ENCODE assay signal across 18 cellular contexts in the genomic region with DNA sequence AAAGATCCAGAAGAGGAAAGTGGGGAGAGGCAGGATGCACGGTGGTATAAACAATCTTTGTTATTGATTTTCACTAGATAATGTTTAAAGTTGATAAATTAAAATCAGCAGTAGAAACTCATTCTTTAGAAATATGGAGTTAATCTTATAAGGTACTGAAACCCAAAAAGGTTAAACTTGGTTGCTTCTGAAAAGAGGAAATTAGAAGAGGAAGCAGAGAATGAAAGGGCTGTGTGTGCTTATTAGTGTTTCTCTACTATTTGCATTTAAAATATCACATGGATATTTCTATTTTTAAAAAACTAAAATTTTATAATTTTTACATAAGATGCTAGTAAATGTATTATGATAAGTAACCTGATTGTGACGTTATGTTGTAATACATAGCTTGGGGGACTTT. TPM values are rescaled to one million over a fixed set of nuclear protein-coding genes. Genes with fewer than 3 reads are reported as not detected.
DNase-seq lines count a peak whose midpoint lies in the region; ATAC-seq, FAIRE-seq and TF ChIP-seq lines count a peak whose summit lies in the region.
"Had no signal": no experiment of that assay in that cellular context is flagged by ENCODE, and none has a peak within 500 bp of the region (broad histone marks: within the 10 kb centered on the region; RNA-seq: fewer than 3 reads in every experiment).

No MANE protein-coding gene starts in this region.

- FAIRE-seq in GM19239 (lab: Jason Lieb, UNC), result peak; percentile 81
- peak; percentile 78 for FAIRE-seq in pancreas (lab: Jason Lieb, UNC)

- H3K27me3 Mint-ChIP-seq in activated CD8-positive, alpha-beta T cell treated with anti-CD3 and anti-CD28 coated beads for 36 hours, result peaks cover 1% of the 10 kb centered on the region
- H3K27me3 Mint-ChIP-seq: IgD-negative memory B cell had no signal

- no peak overlapping the region for H3K4me3 ChIP-seq in pancreas
- H3K4me3 ChIP-seq: suprapubic skin had no signal

- no peak overlapping the region for H3K4me3 Mint-ChIP-seq in activated CD8-positive, alpha-beta T cell treated with anti-CD3 and anti-CD28 coated beads for 36 hours
- H3K4me3 Mint-ChIP-seq: activated CD8-positive, alpha-beta T cell treated with anti-CD3 and anti-CD28 coated beads, Interleukin-2, amount 10 ng/mL, durations not matched to agents 7 days and 5 days had no signal

- H3K36me3 Mint-ChIP-seq in activated CD8-positive, alpha-beta T cell treated with anti-CD3 and anti-CD28 coated beads for 36 hours (ENCODE audit: low read depth), result no peaks in the 10 kb centered on the region
- H3K36me3 Mint-ChIP-seq: IgD-negative memory B cell had no signal

- no peak for DNase-seq in GM19239 (ENCODE audit: insufficient read length, low spot score)
- peak; percentile 36 to 57 for DNase-seq in Kasumi-1 (lab: John Stamatoyannopoulos, UW)
- DNase-seq in pancreas, result no peak
- DNase-seq in central memory CD4-positive, alpha-beta T cell, result no peak
- DNase-seq in activated CD8-positive, alpha-beta T cell treated with anti-CD3 and anti-CD28 coated beads for 36 hours, result no peak
- no peak for DNase-seq in kidney glomerular epithelial cell (lab: John Stamatoyannopoulos, UW)
- no peak for DNase-seq in NCI-H345 treated with DMSO at 0.1 percent for 48 hours (lab: John Stamatoyannopoulos, UW; ENCODE audit: unreplicated experiment)
- DNase-seq: activated CD8-positive, alpha-beta T cell treated with anti-CD3 and anti-CD28 coated beads, Interleukin-2, amount 10 ng/mL, durations not matched to agents 7 days and 5 days; Caco-2; effector CD8-positive, alpha-beta T cell; head of caudate nucleus; mammary epithelial cell; NCI-H226 had no signal

- ATAC-seq in HG02852 (IDR thresholded peaks at IDR 0.05; ENCODE audit: unreplicated experiment) (peak; percentile 43), pancreas (no peak)
- no peak for ATAC-seq in activated CD8-positive, alpha-beta T cell treated with anti-CD3 and anti-CD28 coated beads for 36 hours
- ATAC-seq: activated CD8-positive, alpha-beta T cell treated with anti-CD3 and anti-CD28 coated beads, Interleukin-2, amount 10 ng/mL, durations not matched to agents 7 days and 5 days had no signal

- CTCF ChIA-PET in activated CD8-positive, alpha-beta T cell treated with anti-CD3 and anti-CD28 coated beads for 36 hours (lab: Charles Lee), result no interaction called here

- TF ChIP-seq CTCF in pancreas (IDR thresholded peaks at IDR 0.05), result no peak
- TF ChIP-seq CTCF in activated CD8-positive, alpha-beta T cell treated with anti-CD3 and anti-CD28 coated beads for 36 hours (IDR thresholded peaks at IDR 0.05), result no peak

- no peaks in the 10 kb centered on the region for H3K4me1 Mint-ChIP-seq in activated CD8-positive, alpha-beta T cell treated with anti-CD3 and anti-CD28 coated beads for 36 hours (ENCODE audit: low read depth)

- no peaks in the 10 kb centered on the region for H3K4me1 ChIP-seq in pancreas
- H3K4me1 ChIP-seq: Caco-2, suprapubic skin had no signal

- no peak overlapping the region for H3K27ac ChIP-seq in pancreas
- H3K27ac ChIP-seq: suprapubic skin had no signal

- intact Hi-C loops in pancreas (cut with DNase I), result no loop called here
- intact Hi-C loops in activated CD8-positive, alpha-beta T cell treated with anti-CD3 and anti-CD28 coated beads for 36 hours (cut with micrococcal nuclease), result no loop called here

- 0 to 1% methylated on average over 2 of the region's 2 CpGs for WGBS in pancreas, 2 donors

- H3K9me3 ChIP-seq in pancreas, result no peaks in the 10 kb centered on the region
- H3K9me3 ChIP-seq: Caco-2 had no signal

- no peaks in the 10 kb centered on the region for H3K36me3 ChIP-seq in pancreas
- H3K36me3 ChIP-seq: suprapubic skin had no signal

- H3K9me3 Mint-ChIP-seq in activated CD8-positive, alpha-beta T cell treated with anti-CD3 and anti-CD28 coated beads for 36 hours, result no peaks in the 10 kb centered on the region

- no peaks in the 10 kb centered on the region for H3K27me3 ChIP-seq in pancreas
- H3K27me3 ChIP-seq: suprapubic skin had no signal

- no peak overlapping the region for H3K27ac Mint-ChIP-seq in activated CD8-positive, alpha-beta T cell treated with anti-CD3 and anti-CD28 coated beads for 36 hours
- H3K27ac Mint-ChIP-seq: activated CD8-positive, alpha-beta T cell treated with anti-CD3 and anti-CD28 coated beads, Interleukin-2, amount 10 ng/mL, durations not matched to agents 7 days and 5 days had no signal

- POLR2A ChIA-PET in activated CD8-positive, alpha-beta T cell treated with anti-CD3 and anti-CD28 coated beads for 36 hours (lab: Charles Lee), result interaction anchor here (0.6 kb wide), 1 partner anchor 108 kb away, joined by 3 read pairs; no protein-coding TSS in a partner anchor

RNA-seq across cellular contexts. Expression of gene C1orf141, which starts 24.4 kb away (rescaled TPM):
- not detected for total RNA-seq in pancreas
- under 1 TPM in 1 of 2 donors, not detected in 1; 0.14 TPM for polyA plus RNA-seq in pancreas
- not detected for total RNA-seq in activated CD8-positive, alpha-beta T cell treated with anti-CD3 and anti-CD28 coated beads for 36 hours
- total RNA-seq: activated CD8-positive, alpha-beta T cell treated with anti-CD3 and anti-CD28 coated beads, Interleukin-2, amount 10 ng/mL, durations not matched to agents 7 days and 5 days; Caco-2; mammary epithelial cell; pulmonary artery endothelial cell; SK-MEL-5; suprapubic skin had no signal
- polyA plus RNA-seq: IgD-negative memory B cell, mammary epithelial cell had no signal

RNA-seq across cellular contexts. Expression of gene IL23R, which starts 55.9 kb away (rescaled TPM):
- total RNA-seq in pancreas, result under 1 TPM in 4 of 6 donors, not detected in 2; 0.09 to 0.22 (median 0.16) TPM
- polyA plus RNA-seq in pancreas, result under 1 TPM in 1 of 2 donors, not detected in 1; 0.05 TPM
- 1 to 10 TPM; 1.0 to 1.2 TPM for total RNA-seq in activated CD8-positive, alpha-beta T cell treated with anti-CD3 and anti-CD28 coated beads for 36 hours
- total RNA-seq: Caco-2, mammary epithelial cell, pulmonary artery endothelial cell, suprapubic skin had no signal
- polyA plus RNA-seq: IgD-negative memory B cell, mammary epithelial cell had no signal

RNA-seq across cellular contexts. Expression of gene SLC35D1, which starts 56.4 kb away (rescaled TPM):
- total RNA-seq in pancreas, result 1 to 10 TPM; 3.3 to 7.7 (median 5.1) TPM
- polyA plus RNA-seq in pancreas, result 1 to 10 TPM; 1.9 to 3.5 TPM
- 1 to 10 TPM; 8.3 to 8.4 TPM for total RNA-seq in activated CD8-positive, alpha-beta T cell treated with anti-CD3 and anti-CD28 coated beads for 36 hours

Comparison
In these comparisons a context has a peak if more than half of its experiments do, and no peak if none do; other contexts are left out.
1. DNase-seq: peak in Kasumi-1 (2 of 2); none in GM19239 (single experiment), pancreas (0 of 6), central memory CD4-positive, alpha-beta T cell (single experiment), activated CD8-positive, alpha-beta T cell treated with anti-CD3 and anti-CD28 coated beads for 36 hours (single experiment), kidney glomerular epithelial cell (single experiment) and NCI-H345 treated with DMSO at 0.1 percent for 48 hours (single experiment).